9 cellular contexts compared by ENCODE assay signal in genomic region chr16:35431829-35432663, GRCh38.
DNase-seq lines count a peak whose midpoint lies in the region; ATAC-seq, FAIRE-seq and TF ChIP-seq lines count a peak whose summit lies in the region.
"Had no signal": no experiment of that assay in that cellular context is flagged by ENCODE, and none has a peak within 500 bp of the region (broad histone marks: within the 10 kb centered on the region; RNA-seq: fewer than 3 reads in every experiment).

No MANE protein-coding gene starts in this region.

- no peaks in the 10 kb centered on the region for H3K4me1 ChIP-seq in pancreas

- no peaks in the 10 kb centered on the region for H3K36me3 ChIP-seq in pancreas

- H3K27ac ChIP-seq in pancreas = no peak overlapping the region

- WGBS in pancreas, 2 donors = 1 to 7% methylated on average over 4 of the region's 4 CpGs

- DNase-seq in NCI-H82 (lab: John Stamatoyannopoulos, UW) (peak; percentile 35), NCI-H82 treated with DMSO at 0.1 percent for 48 hours (lab: John Stamatoyannopoulos, UW; ENCODE audit: unreplicated experiment) (no peak), HT1080 (ENCODE audit: low read depth) (peak; percentile 17), astrocyte of the spinal cord (ENCODE audit: low read depth, low spot score) (no peak), pancreas (peak in 3 of 6 donors; percentile 26 to 62 (median 48)), GF-D8 (lab: John Stamatoyannopoulos, UW) (no peak)
- no peak for DNase-seq in activated effector memory CD4-positive, alpha-beta T cell treated with Interleukin-2 at 50 U/mL for 16 hours
- DNase-seq: activated CD4-positive, CD25-positive, alpha-beta regulatory T cell had no signal

- H3K9me3 ChIP-seq in pancreas = no peaks in the 10 kb centered on the region

- intact Hi-C loops in pancreas (cut with DNase I) = no loop called here

- in situ Hi-C loops in astrocyte of the spinal cord (cut with HindIII; ENCODE audit: low sequenced_read_pairs) = no loop called here

- TF ChIP-seq CTCF in astrocyte of the spinal cord (IDR thresholded peaks at IDR 0.05; ENCODE audit: low read depth, low read length) = peak; percentile 42
- TF ChIP-seq CTCF in pancreas (IDR thresholded peaks at IDR 0.05) = peak; percentile 34 to 63 (median 44)

- H3K4me3 ChIP-seq in astrocyte of the spinal cord (ENCODE audit: low read depth, low read length) (no peak overlapping the region), pancreas (no peak overlapping the region)

- no peak for FAIRE-seq in pancreas (lab: Jason Lieb, UNC)

- no peaks in the 10 kb centered on the region for H3K27me3 ChIP-seq in pancreas

- ATAC-seq in pancreas (peak in 2 of 4 donors; percentile 24 to 44), GM21576 (IDR thresholded peaks at IDR 0.05; ENCODE audit: unreplicated experiment) (no peak)

Comparison
In these comparisons a context has a peak if more than half of its experiments do, and no peak if none do; other contexts are left out.
1. DNase-seq: peak in NCI-H82 (single experiment) and HT1080 (single experiment); none in NCI-H82 treated with DMSO at 0.1 percent for 48 hours (single experiment), astrocyte of the spinal cord (single experiment), GF-D8 (single experiment) and activated effector memory CD4-positive, alpha-beta T cell treated with Interleukin-2 at 50 U/mL for 16 hours (single experiment).